Comparison of ENCODE assay signal across 7 cellular contexts in the genomic region with DNA sequence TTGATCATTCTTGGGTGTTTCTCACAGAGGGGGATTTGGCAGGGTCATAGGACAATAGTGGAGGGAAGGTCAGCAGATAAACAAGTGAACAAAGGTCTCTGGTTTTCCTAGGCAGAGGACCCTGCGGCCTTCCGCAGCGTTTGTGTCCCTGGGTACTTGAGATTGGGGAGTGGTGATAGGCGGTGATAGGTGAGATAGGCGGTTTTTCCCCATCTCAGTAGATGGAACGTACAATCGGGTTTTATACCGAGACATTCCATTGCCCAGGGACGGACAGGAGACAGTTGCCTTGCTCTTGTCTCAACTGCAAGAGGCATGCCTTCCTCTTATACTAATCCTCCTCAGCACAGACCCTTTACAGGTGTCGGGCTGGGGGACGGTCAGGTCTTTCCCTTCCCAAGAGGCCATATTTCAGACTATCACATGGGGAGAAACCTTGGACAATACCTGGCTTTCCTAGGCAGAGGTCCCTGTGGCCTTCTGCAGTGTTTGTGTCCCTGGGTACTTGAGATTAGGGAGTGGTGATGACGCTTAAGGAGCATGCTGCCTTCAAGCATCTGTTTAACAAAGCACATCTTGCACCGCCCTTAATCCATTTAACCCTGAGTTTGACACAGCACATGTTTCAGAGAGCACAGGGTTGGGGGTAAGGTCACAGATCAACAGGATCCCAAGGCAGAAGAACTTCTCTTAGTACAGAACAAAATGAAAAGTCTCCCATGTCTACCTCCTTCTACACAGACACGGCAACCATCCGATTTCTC.
A peak's percentile ranks its signal among the peaks of the same experiment; 100 is the strongest.
DNase-seq lines count a peak whose midpoint lies in the region; ATAC-seq and TF ChIP-seq lines count a peak whose summit lies in the region.
"Not testable (repeated sequence)": the region's sequence is repeated elsewhere in the genome, so short reads cannot be mapped to it uniquely, and the experiment has no call there.

No MANE protein-coding gene starts in this region.

- not testable (repeated sequence) for H2BK5ac ChIP-seq in neuronal stem cell (ENCODE audit: low read length)

- TF ChIP-seq CTCF in DOHH2 (IDR thresholded peaks at IDR 0.05; ENCODE audit: low read depth, low read length, poor library complexity, severe bottlenecking); Loucy (conservative IDR thresholded peaks at IDR 0.05; ENCODE audit: low read length); RWPE1 (conservative IDR thresholded peaks at IDR 0.05; ENCODE audit: low read depth); activated CD8-positive, alpha-beta T cell treated with anti-CD3 and anti-CD28 coated beads for 36 hours (IDR thresholded peaks at IDR 0.05); astrocyte of the cerebellum (IDR thresholded peaks at IDR 0.05; ENCODE audit: low read depth, low read length, missing control alignments): not testable (repeated sequence)

- H3K9me3 Mint-ChIP-seq in activated CD8-positive, alpha-beta T cell treated with anti-CD3 and anti-CD28 coated beads for 36 hours = not testable (repeated sequence)

- H2BK12ac ChIP-seq in neuronal stem cell (ENCODE audit: low read length) = not testable (repeated sequence)

- H3K9me2 ChIP-seq in DOHH2 (replicated peaks; ENCODE audit: control insufficient read depth, low read length); Loucy (replicated peaks; ENCODE audit: low read depth, low read length): not testable (repeated sequence)

- not testable (repeated sequence) for H4K8ac ChIP-seq in neuronal stem cell (ENCODE audit: low read depth, low read length)

- not testable (repeated sequence) for H3K27me3 ChIP-seq in DOHH2 (ENCODE audit: control insufficient read depth, low read length); Loucy (ENCODE audit: insufficient read depth, low read length, poor library complexity, severe bottlenecking); iPS-18a (ENCODE audit: control insufficient read depth, insufficient read depth, low read length); neuronal stem cell (ENCODE audit: control insufficient read depth in 3 of 3, insufficient read depth in 3 of 3, low read depth in 1 of 3, low read length in 3 of 3)

- not testable (repeated sequence) for H4K20me1 ChIP-seq in DOHH2 (ENCODE audit: control insufficient read depth, insufficient read depth, low read depth, low read length); Loucy (ENCODE audit: insufficient read depth, low read length, poor library complexity, severe bottlenecking)

- H3F3A ChIP-seq in DOHH2 (ENCODE audit: control insufficient read depth, insufficient read depth) (peaks cover 44% of the 10 kb centered on the region), Loucy (ENCODE audit: low read depth) (peaks cover 11% of the 10 kb centered on the region)

- not testable (repeated sequence) for H3K36me3 Mint-ChIP-seq in activated CD8-positive, alpha-beta T cell treated with anti-CD3 and anti-CD28 coated beads for 36 hours (ENCODE audit: low read depth)

- H4K91ac ChIP-seq in neuronal stem cell (ENCODE audit: low read depth, low read length, poor library complexity) = not testable (repeated sequence)

- H3K4me3 ChIP-seq in DOHH2 (ENCODE audit: low read length); neuronal stem cell (ENCODE audit: low read length in 2 of 2): not testable (repeated sequence)
- peak overlapping the region; percentile 83 for H3K4me3 ChIP-seq in Loucy (ENCODE audit: low read length, poor library complexity, severe bottlenecking)
- H3K4me3 ChIP-seq in astrocyte of the cerebellum (ENCODE audit: low read depth, low read length) = peak overlapping the region; percentile 18
- peak overlapping the region; percentile 99 for H3K4me3 ChIP-seq in iPS-18a (ENCODE audit: low read length)

- H3K9ac ChIP-seq in Loucy (ENCODE audit: low read depth, low read length, poor library complexity, severe bottlenecking) = peak overlapping the region; percentile 96
- H3K9ac ChIP-seq in iPS-18a (ENCODE audit: low read length) = peak overlapping the region; percentile 97
- H3K9ac ChIP-seq in neuronal stem cell (ENCODE audit: low read depth, low read length, poor library complexity) = not testable (repeated sequence)

- not testable (repeated sequence) for H3K14ac ChIP-seq in neuronal stem cell (ENCODE audit: low read length)

- H3K4ac ChIP-seq in neuronal stem cell (ENCODE audit: low read length) = not testable (repeated sequence)

- H2BK120ac ChIP-seq in neuronal stem cell (ENCODE audit: low read depth, low read length) = not testable (repeated sequence)

- peaks cover 51% of the 10 kb centered on the region for H3K4me1 ChIP-seq in DOHH2 (ENCODE audit: control insufficient read depth, low read length)
- H3K4me1 ChIP-seq in Loucy (ENCODE audit: insufficient read depth, low read length, poor library complexity, severe bottlenecking) = peaks cover 26% of the 10 kb centered on the region
- peaks cover 15% of the 10 kb centered on the region for H3K4me1 ChIP-seq in iPS-18a (ENCODE audit: control insufficient read depth, low read depth, low read length)
- H3K4me1 ChIP-seq in neuronal stem cell (ENCODE audit: control insufficient read depth in 2 of 2, insufficient read depth in 1 of 2, low read depth in 1 of 2, low read length in 2 of 2) = not testable (repeated sequence)

- not testable (repeated sequence) for H2BK15ac ChIP-seq in neuronal stem cell (ENCODE audit: low read length)

- peak overlapping the region; percentile 76 for H3K27ac Mint-ChIP-seq in activated CD8-positive, alpha-beta T cell treated with anti-CD3 and anti-CD28 coated beads for 36 hours

- not testable (repeated sequence) for H3K23ac ChIP-seq in neuronal stem cell (ENCODE audit: low read depth, low read length, poor library complexity)

- H3K79me2 ChIP-seq in DOHH2 (ENCODE audit: control insufficient read depth, low read length); Loucy (ENCODE audit: insufficient read depth, low read length): not testable (repeated sequence)

- not testable (repeated sequence) for H3K9me3 ChIP-seq in DOHH2 (ENCODE audit: control insufficient read depth, insufficient read depth, low read length); Loucy (ENCODE audit: insufficient read depth, low read depth, low read length); iPS-18a (ENCODE audit: control insufficient read depth, low read depth, low read length); neuronal stem cell (replicated peaks in 1 of 2; ENCODE audit: control insufficient read depth in 2 of 2, insufficient read depth in 1 of 2, low read depth in 1 of 2, low read length in 2 of 2)

- not testable (repeated sequence) for H3K4me2 ChIP-seq in DOHH2 (ENCODE audit: low read length); neuronal stem cell (ENCODE audit: insufficient read depth, low read length, poor library complexity, severe bottlenecking)
- peak overlapping the region; percentile 81 for H3K4me2 ChIP-seq in Loucy (ENCODE audit: low read depth, low read length, poor library complexity, severe bottlenecking)

- not testable (repeated sequence) for H2AK5ac ChIP-seq in neuronal stem cell (ENCODE audit: low read depth, low read length)

- in situ Hi-C loops in astrocyte of the cerebellum (cut with HindIII; ENCODE audit: low sequenced_read_pairs) = not testable (repeated sequence)

- POLR2A ChIA-PET in RWPE1 (lab: Yijun Ruan, JAX; ENCODE audit: low non-redundant PET) = not testable (repeated sequence)
- POLR2A ChIA-PET in activated CD8-positive, alpha-beta T cell treated with anti-CD3 and anti-CD28 coated beads for 36 hours (lab: Charles Lee) = interaction anchor here (0.6 to 9.2 kb wide), 7 partner anchors 10 to 693 kb away, joined by 3 to 364 read pairs (median 185); a partner anchor contains a TSS

- H3K4me1 Mint-ChIP-seq in activated CD8-positive, alpha-beta T cell treated with anti-CD3 and anti-CD28 coated beads for 36 hours (ENCODE audit: low read depth) = peaks cover 31% of the 10 kb centered on the region

- CTCF ChIA-PET in RWPE1 (lab: Yijun Ruan, JAX) = not testable (repeated sequence)
- CTCF ChIA-PET in activated CD8-positive, alpha-beta T cell treated with anti-CD3 and anti-CD28 coated beads for 36 hours (lab: Charles Lee) = interaction anchor here (2.2 kb wide), 1 partner anchor 10 kb away, joined by 13 read pairs; no protein-coding TSS in a partner anchor

- H3K27ac ChIP-seq in DOHH2 (ENCODE audit: low read depth, low read length) (peak overlapping the region; percentile 96; the same call in 1 of the 2 replicates), RWPE1 (peak overlapping the region; percentile 70), neuronal stem cell (replicated peaks; ENCODE audit: low read length) (peak overlapping the region; percentile 59)
- H3K27ac ChIP-seq in iPS-18a (ENCODE audit: low read length) = not testable (repeated sequence)

- not testable (repeated sequence) for DNase-seq in RWPE1 (ENCODE audit: low spot score); activated CD8-positive, alpha-beta T cell treated with anti-CD3 and anti-CD28 coated beads for 36 hours; astrocyte of the cerebellum (ENCODE audit: low read depth); neuronal stem cell (ENCODE audit: low spot score)

- H3K4me3 Mint-ChIP-seq in activated CD8-positive, alpha-beta T cell treated with anti-CD3 and anti-CD28 coated beads for 36 hours = peak overlapping the region; percentile 65

- WGBS in neuronal stem cell (ENCODE audit: extremely low coverage in 2 of 2, insufficient read length in 2 of 2, insufficient replicate concordance in 1 of 2), 2 donors = no CpG with 5 or more reads among the region's 15 CpGs

- H3K27me3 Mint-ChIP-seq in activated CD8-positive, alpha-beta T cell treated with anti-CD3 and anti-CD28 coated beads for 36 hours = not testable (repeated sequence)

- H3K36me3 ChIP-seq in DOHH2 (ENCODE audit: control insufficient read depth, low read length); Loucy (ENCODE audit: insufficient read depth, low read length); iPS-18a (ENCODE audit: control insufficient read depth, low read depth, low read length); neuronal stem cell (replicated peaks in 1 of 2; ENCODE audit: control insufficient read depth in 2 of 2, insufficient read depth in 2 of 2, low read length in 2 of 2): not testable (repeated sequence)

- not testable (repeated sequence) for H2AFZ ChIP-seq in Loucy (ENCODE audit: low read length); neuronal stem cell (ENCODE audit: low read length)

- H3K18ac ChIP-seq in neuronal stem cell (ENCODE audit: low read length) = not testable (repeated sequence)

- intact Hi-C loops in activated CD8-positive, alpha-beta T cell treated with anti-CD3 and anti-CD28 coated beads for 36 hours (cut with micrococcal nuclease) = not testable (repeated sequence)

- H3K79me1 ChIP-seq in neuronal stem cell (ENCODE audit: low read depth, low read length) = not testable (repeated sequence)

- not testable (repeated sequence) for ATAC-seq in activated CD8-positive, alpha-beta T cell treated with anti-CD3 and anti-CD28 coated beads for 36 hours
